8 cellular contexts compared by ENCODE assay signal in genomic region chr9:129006328-129007034, GRCh38. TPM values are rescaled to one million over a fixed set of nuclear protein-coding genes. Genes with fewer than 3 reads are reported as not detected.
DNase-seq lines count a peak whose midpoint lies in the region; ATAC-seq and TF ChIP-seq lines count a peak whose summit lies in the region.

No MANE protein-coding gene starts in this region.

- DNase-seq in DMS79 (lab: John Stamatoyannopoulos, UW): peak; percentile 6
- no peak for DNase-seq in DMS79 treated with DMSO at 0.1 percent for 48 hours (lab: John Stamatoyannopoulos, UW)
- DNase-seq in NCI-H1092 (lab: John Stamatoyannopoulos, UW): peak; percentile 42
- peak in 3 of 5 donors; percentile 19 to 43 (median 25) for DNase-seq in T-helper 1 cell
- DNase-seq in breast epithelium (ENCODE audit: low spot score in 2 of 2): peak; percentile 53 to 67
- peak; percentile 75 for DNase-seq in iris pigment epithelial cell (ENCODE audit: low read depth)
- peak; percentile 38 for DNase-seq in stimulated activated CD4-positive, alpha-beta T cell treated with anti-CD3 and anti-CD28 coated beads, Interleukin-12 subunit alpha, Interleukin-12 subunit beta, amount 100 ng/mL, for 4 hours

- H3K9me3 ChIP-seq in breast epithelium: no peaks in the 10 kb centered on the region

- peaks cover 6% of the 10 kb centered on the region for H3K36me3 ChIP-seq in breast epithelium

- ATAC-seq in HG03280 (IDR thresholded peaks at IDR 0.05; ENCODE audit: unreplicated experiment): no peak

- TF ChIP-seq CTCF in breast epithelium (IDR thresholded peaks at IDR 0.05): peak; percentile 52 to 74 (median 67)

- H3K27me3 ChIP-seq in breast epithelium: no peaks in the 10 kb centered on the region

- intact Hi-C loops in breast epithelium (cut with DNase I; ENCODE audit: low total_unique reads): no loop called here

- peak overlapping the region in 1 of 2 donors; percentile 13 for H3K27ac ChIP-seq in breast epithelium

- H3K4me3 ChIP-seq in breast epithelium: no peak overlapping the region

- H3K4me1 ChIP-seq in breast epithelium: no peaks in the 10 kb centered on the region

- TF ChIP-seq POLR2A in breast epithelium (IDR thresholded peaks at IDR 0.05): no peak

RNA-seq across cellular contexts. Expression of gene SH3GLB2, which starts 21.6 kb away (rescaled TPM):
- total RNA-seq in breast epithelium: 100 to 1,000 TPM in 2 of 3 donors, 10 to 100 TPM in 1; 59.2 to 227 (median 150) TPM

RNA-seq across cellular contexts. Expression of gene MIGA2, which starts 29.9 kb away (rescaled TPM):
- total RNA-seq in breast epithelium: 10 to 100 TPM; 25.3 to 28.8 (median 27.9) TPM

RNA-seq across cellular contexts. Expression of gene NUP188, which starts 59.0 kb away (rescaled TPM):
- total RNA-seq in breast epithelium: 10 to 100 TPM; 32.3 to 49.5 (median 36.0) TPM

RNA-seq across cellular contexts. Expression of gene DOLK, which starts 59.1 kb away (rescaled TPM):
- total RNA-seq in breast epithelium: 10 to 100 TPM; 11.1 to 16.2 (median 14.3) TPM
